10 cellular contexts compared by ENCODE assay signal in genomic region chr7:116145245-116145852, GRCh38.
DNase-seq lines count a peak whose midpoint lies in the region; ATAC-seq and TF ChIP-seq lines count a peak whose summit lies in the region.
"Had no signal": no experiment of that assay in that cellular context is flagged by ENCODE, and none has a peak within 500 bp of the region (broad histone marks: within the 10 kb centered on the region; RNA-seq: fewer than 3 reads in every experiment).

No MANE protein-coding gene starts in this region.

- H3K4me1 ChIP-seq in osteoblast (ENCODE audit: insufficient read depth, low read length) (no peaks in the 10 kb centered on the region), left ventricle myocardium inferior (no peaks in the 10 kb centered on the region), body of pancreas (no peaks in the 10 kb centered on the region)

- ATAC-seq in HG02623 (IDR thresholded peaks at IDR 0.05; ENCODE audit: unreplicated experiment), result peak; percentile 73
- ATAC-seq in HG03558 (IDR thresholded peaks at IDR 0.05; ENCODE audit: extremely low read depth, unreplicated experiment), result peak; percentile 67
- ATAC-seq in body of pancreas, result no peak

- H3K4me3 ChIP-seq in osteoblast (ENCODE audit: insufficient read depth, low read length), result no peak overlapping the region
- no peak overlapping the region for H3K4me3 ChIP-seq in left ventricle myocardium inferior
- H3K4me3 ChIP-seq in body of pancreas, result no peak overlapping the region
- H3K4me3 ChIP-seq: MG63 had no signal

- CTCF ChIA-PET in activated CD4-positive, alpha-beta T cell treated with anti-CD3 and anti-CD28 coated beads, Interleukin-2, amount 10 ng/mL, durations not matched to agents 7 days and 5 days (lab: Charles Lee), result no interaction called here

- H3K36me3 ChIP-seq in osteoblast (ENCODE audit: insufficient read depth, low read length), result no peaks in the 10 kb centered on the region
- no peaks in the 10 kb centered on the region for H3K36me3 ChIP-seq in left ventricle myocardium inferior
- no peaks in the 10 kb centered on the region for H3K36me3 ChIP-seq in body of pancreas (replicated peaks in 1 of 2; ENCODE audit: insufficient read depth in 1 of 2, low read depth in 2 of 2)
- H3K36me3 ChIP-seq: MG63 had no signal

- peaks cover 55% of the 10 kb centered on the region for H3K4me1 Mint-ChIP-seq in activated CD4-positive, alpha-beta T cell treated with anti-CD3 and anti-CD28 coated beads, Interleukin-2, amount 10 ng/mL, durations not matched to agents 7 days and 5 days

- no peaks in the 10 kb centered on the region for H4K20me1 ChIP-seq in osteoblast (ENCODE audit: insufficient read depth, low read length)

- H3K9me3 ChIP-seq in osteoblast (ENCODE audit: low read depth, low read length), result no peaks in the 10 kb centered on the region
- H3K9me3 ChIP-seq in left ventricle myocardium inferior (replicated peaks), result no peaks in the 10 kb centered on the region
- H3K9me3 ChIP-seq in body of pancreas, result no peaks in the 10 kb centered on the region
- H3K9me3 ChIP-seq: MG63 had no signal

- H3K79me2 ChIP-seq in osteoblast (ENCODE audit: insufficient read depth, low read length), result no peaks in the 10 kb centered on the region

- peak overlapping the region; percentile 67 for H2AFZ ChIP-seq in osteoblast (ENCODE audit: low read length)

- POLR2A ChIA-PET in activated CD4-positive, alpha-beta T cell treated with anti-CD3 and anti-CD28 coated beads, Interleukin-2, amount 10 ng/mL, durations not matched to agents 7 days and 5 days (lab: Charles Lee), result interaction anchor here (0.6 kb wide), 1 partner anchor 384 kb away, joined by 3 read pairs; no protein-coding TSS in a partner anchor

- TF ChIP-seq POLR2A in body of pancreas (IDR thresholded peaks at IDR 0.05), result no peak

- peaks cover 5% of the 10 kb centered on the region for H3K27me3 Mint-ChIP-seq in activated CD4-positive, alpha-beta T cell treated with anti-CD3 and anti-CD28 coated beads, Interleukin-2, amount 10 ng/mL, durations not matched to agents 7 days and 5 days

- 41 to 51% methylated on average over 2 of the region's 2 CpGs for WGBS in body of pancreas, 2 donors

- H3K27me3 ChIP-seq in osteoblast (ENCODE audit: insufficient read depth, low read length) (no peaks in the 10 kb centered on the region), left ventricle myocardium inferior (ENCODE audit: low read depth) (no peaks in the 10 kb centered on the region), body of pancreas (no peaks in the 10 kb centered on the region)
- H3K27me3 ChIP-seq: MG63 had no signal

- peak; percentile 37 for DNase-seq in activated CD4-positive, alpha-beta T cell treated with anti-CD3 and anti-CD28 coated beads, Interleukin-2, amount 10 ng/mL, durations not matched to agents 7 days and 5 days
- DNase-seq in activated CD4-positive, alpha-beta T cell treated with anti-CD3 and anti-CD28 coated beads, Interleukin-2, amount 50 U/mL, for 48 hours, result no peak
- no peak for DNase-seq in osteoblast (ENCODE audit: insufficient read length, low spot score, missing footprints)
- no peak for DNase-seq in superior temporal gyrus (ENCODE audit: extremely low spot score)
- DNase-seq in left ventricle myocardium inferior, result no peak
- no peak for DNase-seq in body of pancreas
- DNase-seq: MG63 had no signal

- peak overlapping the region; percentile 84 for H3K27ac Mint-ChIP-seq in activated CD4-positive, alpha-beta T cell treated with anti-CD3 and anti-CD28 coated beads, Interleukin-2, amount 10 ng/mL, durations not matched to agents 7 days and 5 days
- H3K27ac Mint-ChIP-seq: activated naive CD4-positive, alpha-beta T cell treated with anti-CD3 and anti-CD28 coated beads, Interleukin-2, amount 50 U/mL, for 24 hours had no signal

- peak overlapping the region; percentile 31 for H3K4me3 Mint-ChIP-seq in activated CD4-positive, alpha-beta T cell treated with anti-CD3 and anti-CD28 coated beads, Interleukin-2, amount 10 ng/mL, durations not matched to agents 7 days and 5 days
- H3K4me3 Mint-ChIP-seq: activated naive CD4-positive, alpha-beta T cell treated with anti-CD3 and anti-CD28 coated beads, Interleukin-2, amount 50 U/mL, for 24 hours had no signal

- peaks cover 13% of the 10 kb centered on the region for H3K9me3 Mint-ChIP-seq in activated CD4-positive, alpha-beta T cell treated with anti-CD3 and anti-CD28 coated beads, Interleukin-2, amount 10 ng/mL, durations not matched to agents 7 days and 5 days
- H3K9me3 Mint-ChIP-seq: activated naive CD4-positive, alpha-beta T cell treated with anti-CD3 and anti-CD28 coated beads, Interleukin-2, amount 50 U/mL, for 24 hours had no signal

- TF ChIP-seq CTCF in osteoblast (IDR thresholded peaks at IDR 0.05; ENCODE audit: extremely low read depth, low read depth, low read length) (no peak), left ventricle myocardium inferior (IDR thresholded peaks at IDR 0.05; ENCODE audit: borderline replicate concordance) (no peak), body of pancreas (IDR thresholded peaks at IDR 0.05) (no peak)

- intact Hi-C loops in left ventricle myocardium inferior (cut with micrococcal nuclease), result no loop called here
- intact Hi-C loops in body of pancreas (cut with DNase I), result no loop called here

- H3K27ac ChIP-seq in osteoblast (ENCODE audit: low read depth, low read length), result no peak overlapping the region
- no peak overlapping the region for H3K27ac ChIP-seq in left ventricle myocardium inferior (replicated peaks)
- H3K27ac ChIP-seq in body of pancreas, result no peak overlapping the region

- H3K36me3 Mint-ChIP-seq in activated CD4-positive, alpha-beta T cell treated with anti-CD3 and anti-CD28 coated beads, Interleukin-2, amount 10 ng/mL, durations not matched to agents 7 days and 5 days (ENCODE audit: low read depth), result peaks cover 18% of the 10 kb centered on the region
- H3K36me3 Mint-ChIP-seq: activated naive CD4-positive, alpha-beta T cell treated with anti-CD3 and anti-CD28 coated beads, Interleukin-2, amount 50 U/mL, for 24 hours had no signal

- no peak overlapping the region for H3K4me2 ChIP-seq in osteoblast (ENCODE audit: insufficient read depth, low read length)
